ENCODE assay signal across 1 cellular context in genomic region chr14:91155626-91156089, GRCh38.
TF ChIP-seq lines count a peak whose summit lies in the region.

No MANE protein-coding gene starts in this region.

TF ChIP-seq in H1, 55 proteins besides CTCF, POLR2A, EP300 and RAD21:
- no peak for TF ChIP-seq ATF3 (IDR thresholded peaks at IDR 0.05; ENCODE audit: insufficient read depth, low read depth, low read length)
- TF ChIP-seq, protein P1, sequence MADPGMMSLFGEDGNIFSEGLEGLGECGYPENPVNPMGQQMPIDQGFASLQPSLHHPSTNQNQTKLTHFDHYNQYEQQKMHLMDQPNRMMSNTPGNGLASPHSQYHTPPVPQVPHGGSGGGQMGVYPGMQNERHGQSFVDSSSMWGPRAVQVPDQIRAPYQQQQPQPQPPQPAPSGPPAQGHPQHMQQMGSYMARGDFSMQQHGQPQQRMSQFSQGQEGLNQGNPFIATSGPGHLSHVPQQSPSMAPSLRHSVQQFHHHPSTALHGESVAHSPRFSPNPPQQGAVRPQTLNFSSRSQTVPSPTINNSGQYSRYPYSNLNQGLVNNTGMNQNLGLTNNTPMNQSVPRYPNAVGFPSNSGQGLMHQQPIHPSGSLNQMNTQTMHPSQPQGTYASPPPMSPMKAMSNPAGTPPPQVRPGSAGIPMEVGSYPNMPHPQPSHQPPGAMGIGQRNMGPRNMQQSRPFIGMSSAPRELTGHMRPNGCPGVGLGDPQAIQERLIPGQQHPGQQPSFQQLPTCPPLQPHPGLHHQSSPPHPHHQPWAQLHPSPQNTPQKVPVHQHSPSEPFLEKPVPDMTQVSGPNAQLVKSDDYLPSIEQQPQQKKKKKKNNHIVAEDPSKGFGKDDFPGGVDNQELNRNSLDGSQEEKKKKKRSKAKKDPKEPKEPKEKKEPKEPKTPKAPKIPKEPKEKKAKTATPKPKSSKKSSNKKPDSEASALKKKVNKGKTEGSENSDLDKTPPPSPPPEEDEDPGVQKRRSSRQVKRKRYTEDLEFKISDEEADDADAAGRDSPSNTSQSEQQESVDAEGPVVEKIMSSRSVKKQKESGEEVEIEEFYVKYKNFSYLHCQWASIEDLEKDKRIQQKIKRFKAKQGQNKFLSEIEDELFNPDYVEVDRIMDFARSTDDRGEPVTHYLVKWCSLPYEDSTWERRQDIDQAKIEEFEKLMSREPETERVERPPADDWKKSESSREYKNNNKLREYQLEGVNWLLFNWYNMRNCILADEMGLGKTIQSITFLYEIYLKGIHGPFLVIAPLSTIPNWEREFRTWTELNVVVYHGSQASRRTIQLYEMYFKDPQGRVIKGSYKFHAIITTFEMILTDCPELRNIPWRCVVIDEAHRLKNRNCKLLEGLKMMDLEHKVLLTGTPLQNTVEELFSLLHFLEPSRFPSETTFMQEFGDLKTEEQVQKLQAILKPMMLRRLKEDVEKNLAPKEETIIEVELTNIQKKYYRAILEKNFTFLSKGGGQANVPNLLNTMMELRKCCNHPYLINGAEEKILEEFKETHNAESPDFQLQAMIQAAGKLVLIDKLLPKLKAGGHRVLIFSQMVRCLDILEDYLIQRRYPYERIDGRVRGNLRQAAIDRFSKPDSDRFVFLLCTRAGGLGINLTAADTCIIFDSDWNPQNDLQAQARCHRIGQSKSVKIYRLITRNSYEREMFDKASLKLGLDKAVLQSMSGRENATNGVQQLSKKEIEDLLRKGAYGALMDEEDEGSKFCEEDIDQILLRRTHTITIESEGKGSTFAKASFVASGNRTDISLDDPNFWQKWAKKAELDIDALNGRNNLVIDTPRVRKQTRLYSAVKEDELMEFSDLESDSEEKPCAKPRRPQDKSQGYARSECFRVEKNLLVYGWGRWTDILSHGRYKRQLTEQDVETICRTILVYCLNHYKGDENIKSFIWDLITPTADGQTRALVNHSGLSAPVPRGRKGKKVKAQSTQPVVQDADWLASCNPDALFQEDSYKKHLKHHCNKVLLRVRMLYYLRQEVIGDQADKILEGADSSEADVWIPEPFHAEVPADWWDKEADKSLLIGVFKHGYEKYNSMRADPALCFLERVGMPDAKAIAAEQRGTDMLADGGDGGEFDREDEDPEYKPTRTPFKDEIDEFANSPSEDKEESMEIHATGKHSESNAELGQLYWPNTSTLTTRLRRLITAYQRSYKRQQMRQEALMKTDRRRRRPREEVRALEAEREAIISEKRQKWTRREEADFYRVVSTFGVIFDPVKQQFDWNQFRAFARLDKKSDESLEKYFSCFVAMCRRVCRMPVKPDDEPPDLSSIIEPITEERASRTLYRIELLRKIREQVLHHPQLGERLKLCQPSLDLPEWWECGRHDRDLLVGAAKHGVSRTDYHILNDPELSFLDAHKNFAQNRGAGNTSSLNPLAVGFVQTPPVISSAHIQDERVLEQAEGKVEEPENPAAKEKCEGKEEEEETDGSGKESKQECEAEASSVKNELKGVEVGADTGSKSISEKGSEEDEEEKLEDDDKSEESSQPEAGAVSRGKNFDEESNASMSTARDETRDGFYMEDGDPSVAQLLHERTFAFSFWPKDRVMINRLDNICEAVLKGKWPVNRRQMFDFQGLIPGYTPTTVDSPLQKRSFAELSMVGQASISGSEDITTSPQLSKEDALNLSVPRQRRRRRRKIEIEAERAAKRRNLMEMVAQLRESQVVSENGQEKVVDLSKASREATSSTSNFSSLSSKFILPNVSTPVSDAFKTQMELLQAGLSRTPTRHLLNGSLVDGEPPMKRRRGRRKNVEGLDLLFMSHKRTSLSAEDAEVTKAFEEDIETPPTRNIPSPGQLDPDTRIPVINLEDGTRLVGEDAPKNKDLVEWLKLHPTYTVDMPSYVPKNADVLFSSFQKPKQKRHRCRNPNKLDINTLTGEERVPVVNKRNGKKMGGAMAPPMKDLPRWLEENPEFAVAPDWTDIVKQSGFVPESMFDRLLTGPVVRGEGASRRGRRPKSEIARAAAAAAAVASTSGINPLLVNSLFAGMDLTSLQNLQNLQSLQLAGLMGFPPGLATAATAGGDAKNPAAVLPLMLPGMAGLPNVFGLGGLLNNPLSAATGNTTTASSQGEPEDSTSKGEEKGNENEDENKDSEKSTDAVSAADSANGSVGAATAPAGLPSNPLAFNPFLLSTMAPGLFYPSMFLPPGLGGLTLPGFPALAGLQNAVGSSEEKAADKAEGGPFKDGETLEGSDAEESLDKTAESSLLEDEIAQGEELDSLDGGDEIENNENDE (IDR thresholded peaks at IDR 0.05; ENCODE audit: insufficient replicate concordance, low read length) = no peak
- TF ChIP-seq NANOG (IDR thresholded peaks at IDR 0.05; ENCODE audit: insufficient read depth, low read depth, low read length, poor library complexity, severe bottlenecking) = no peak
- TF ChIP-seq JUN (IDR thresholded peaks at IDR 0.05; ENCODE audit: low read depth, low read length) = no peak
- TF ChIP-seq E2F6 (IDR thresholded peaks at IDR 0.05) = no peak
- no peak for TF ChIP-seq SP4 (IDR thresholded peaks at IDR 0.05; ENCODE audit: low read length)
- TF ChIP-seq TCF12 (IDR thresholded peaks at IDR 0.05; ENCODE audit: low read depth, low read length) = no peak
- TF ChIP-seq JUND (IDR thresholded peaks at IDR 0.05; ENCODE audit: low read length) = no peak
- TF ChIP-seq EGR1 (IDR thresholded peaks at IDR 0.05; ENCODE audit: borderline replicate concordance, low read depth, low read length) = no peak
- no peak for TF ChIP-seq FOSL1 (IDR thresholded peaks at IDR 0.05; ENCODE audit: insufficient read depth, low read depth, low read length)
- TF ChIP-seq ASH2L (IDR thresholded peaks at IDR 0.05; ENCODE audit: low read length) = no peak
- no peak for TF ChIP-seq CHD2 (IDR thresholded peaks at IDR 0.05; ENCODE audit: low read length)
- TF ChIP-seq SUZ12 (IDR thresholded peaks at IDR 0.05; ENCODE audit: low read length) = no peak
- TF ChIP-seq SIRT6 (IDR thresholded peaks at IDR 0.05; ENCODE audit: low read length) = no peak
- no peak for TF ChIP-seq KDM5A (IDR thresholded peaks at IDR 0.05; ENCODE audit: low read length)
- TF ChIP-seq EZH2 (IDR thresholded peaks at IDR 0.05; ENCODE audit: low read depth, low read length, severe bottlenecking) = no peak
- no peak for TF ChIP-seq HDAC2 (IDR thresholded peaks at IDR 0.05; ENCODE audit: borderline replicate concordance in 1 of 2, low read depth in 2 of 2, low read length in 2 of 2)
- TF ChIP-seq CHD1 (IDR thresholded peaks at IDR 0.05; ENCODE audit: low read depth, low read length) = no peak
- no peak for TF ChIP-seq POLR2AphosphoS5 (IDR thresholded peaks at IDR 0.05; ENCODE audit: low read depth, low read length)
